In genomic region chr11:12706531-12707499, GRCh38 we compare ENCODE assay signal across 11 cellular contexts. TPM values are rescaled to one million over a fixed set of nuclear protein-coding genes. Genes with fewer than 3 reads are reported as not detected.
DNase-seq lines count a peak whose midpoint lies in the region; ATAC-seq, FAIRE-seq and TF ChIP-seq lines count a peak whose summit lies in the region.
"Had no signal": no experiment of that assay in that cellular context is flagged by ENCODE, and none has a peak within 500 bp of the region (broad histone marks: within the 10 kb centered on the region; RNA-seq: fewer than 3 reads in every experiment).

No MANE protein-coding gene starts in this region.

- H3K9me3 Mint-ChIP-seq in activated T-helper 1 cell treated with anti-CD3 and anti-CD28 coated beads, Interleukin-12 subunit alpha, Interleukin-12 subunit beta, Interleukin-2, Interleukin-4 antibody, amounts not matched to agents 30 ng/mL and 10 ng/mL and 1 ng/mL, durations not matched to agents 14 hours and 24 hours and 36 hours = no peaks in the 10 kb centered on the region
- no peaks in the 10 kb centered on the region for H3K9me3 Mint-ChIP-seq in activated naive CD4-positive, alpha-beta T cell treated with anti-CD3 and anti-CD28 coated beads, Interleukin-2, amount 10 ng/mL, durations not matched to agents 7 days and 5 days

- CTCF ChIA-PET in A549 (lab: Yijun Ruan, JAX) = no interaction called here
- CTCF ChIA-PET in activated naive CD4-positive, alpha-beta T cell treated with anti-CD3 and anti-CD28 coated beads, Interleukin-2, amount 10 ng/mL, durations not matched to agents 7 days and 5 days (lab: Charles Lee) = no interaction called here

- 53% methylated on average over 9 of the region's 9 CpGs for WGBS in A549 (ENCODE audit: missing lambda C conversion rate)

- FAIRE-seq in A549 (lab: Jason Lieb, UNC) = no peak

- no peak overlapping the region for H3K4me3 Mint-ChIP-seq in activated T-helper 1 cell treated with anti-CD3 and anti-CD28 coated beads, Interleukin-12 subunit alpha, Interleukin-12 subunit beta, Interleukin-2, Interleukin-4 antibody, amounts not matched to agents 30 ng/mL and 10 ng/mL and 1 ng/mL, durations not matched to agents 14 hours and 24 hours and 36 hours
- no peak overlapping the region for H3K4me3 Mint-ChIP-seq in activated naive CD4-positive, alpha-beta T cell treated with anti-CD3 and anti-CD28 coated beads, Interleukin-2, amount 10 ng/mL, durations not matched to agents 7 days and 5 days
- H3K4me3 Mint-ChIP-seq: activated CD8-positive, alpha-beta T cell treated with anti-CD3 and anti-CD28 coated beads, Interleukin-2, amount 10 ng/mL, durations not matched to agents 7 days and 5 days had no signal

- ATAC-seq in A549 = no peak
- ATAC-seq: activated CD8-positive, alpha-beta T cell treated with anti-CD3 and anti-CD28 coated beads, Interleukin-2, amount 10 ng/mL, durations not matched to agents 7 days and 5 days had no signal

- no peak for TF ChIP-seq RAD21 in A549 (conservative IDR thresholded peaks at IDR 0.05 in 1 of 2, IDR thresholded peaks at IDR 0.05 in 1 of 2)

- no peaks in the 10 kb centered on the region for H3K36me3 Mint-ChIP-seq in activated T-helper 1 cell treated with anti-CD3 and anti-CD28 coated beads, Interleukin-12 subunit alpha, Interleukin-12 subunit beta, Interleukin-2, Interleukin-4 antibody, amounts not matched to agents 30 ng/mL and 10 ng/mL and 1 ng/mL, durations not matched to agents 14 hours and 24 hours and 36 hours (ENCODE audit: low read depth)
- no peaks in the 10 kb centered on the region for H3K36me3 Mint-ChIP-seq in activated naive CD4-positive, alpha-beta T cell treated with anti-CD3 and anti-CD28 coated beads, Interleukin-2, amount 10 ng/mL, durations not matched to agents 7 days and 5 days

- H3K4me3 ChIP-seq in A549 = no peak overlapping the region

- no peak for TF ChIP-seq POLR2A in A549 (IDR thresholded peaks at IDR 0.05; ENCODE audit: low read length)

- POLR2A ChIA-PET in A549 (lab: Yijun Ruan, JAX) = interaction anchor here (0.6 to 0.7 kb wide), 2 partner anchors 22 to 180 kb away, joined by 4 to 6 read pairs; no protein-coding TSS in a partner anchor

- H3K27ac ChIP-seq in A549 = peak overlapping the region in 1 of 2 experiments; percentile 39; a peak in 3 of 6 replicates

- H3K4me1 ChIP-seq in A549 = peaks cover 89% of the 10 kb centered on the region

- no peak overlapping the region for H3K27ac Mint-ChIP-seq in activated T-helper 1 cell treated with anti-CD3 and anti-CD28 coated beads, Interleukin-12 subunit alpha, Interleukin-12 subunit beta, Interleukin-2, Interleukin-4 antibody, amounts not matched to agents 30 ng/mL and 10 ng/mL and 1 ng/mL, durations not matched to agents 14 hours and 24 hours and 36 hours
- H3K27ac Mint-ChIP-seq in activated naive CD4-positive, alpha-beta T cell treated with anti-CD3 and anti-CD28 coated beads, Interleukin-2, amount 10 ng/mL, durations not matched to agents 7 days and 5 days = no peak overlapping the region
- H3K27ac Mint-ChIP-seq: activated CD8-positive, alpha-beta T cell treated with anti-CD3 and anti-CD28 coated beads, Interleukin-2, amount 10 ng/mL, durations not matched to agents 7 days and 5 days had no signal

- intact Hi-C loops in activated T-helper 1 cell treated with anti-CD3 and anti-CD28 coated beads, Interleukin-12 subunit alpha, Interleukin-12 subunit beta, Interleukin-2, Interleukin-4 antibody, amounts not matched to agents 30 ng/mL and 10 ng/mL and 1 ng/mL, durations not matched to agents 14 hours and 24 hours and 36 hours (cut with micrococcal nuclease) = no loop called here

- no peak for TF ChIP-seq CTCF in A549 (IDR thresholded peaks at IDR 0.05)

- peaks cover 49% of the 10 kb centered on the region for H3K27me3 Mint-ChIP-seq in activated T-helper 1 cell treated with anti-CD3 and anti-CD28 coated beads, Interleukin-12 subunit alpha, Interleukin-12 subunit beta, Interleukin-2, Interleukin-4 antibody, amounts not matched to agents 30 ng/mL and 10 ng/mL and 1 ng/mL, durations not matched to agents 14 hours and 24 hours and 36 hours (ENCODE audit: insufficient read depth)
- H3K27me3 Mint-ChIP-seq in activated naive CD4-positive, alpha-beta T cell treated with anti-CD3 and anti-CD28 coated beads, Interleukin-2, amount 10 ng/mL, durations not matched to agents 7 days and 5 days = peaks cover 72% of the 10 kb centered on the region

- DNase-seq in A549 (ENCODE audit: low read depth in 1 of 2, low spot score in 1 of 2) = no peak
- DNase-seq in LoVo (ENCODE audit: low spot score) = peak; percentile 69
- peak; percentile 29 for DNase-seq in SHP77 treated with DMSO at 0.1 percent for 48 hours (lab: John Stamatoyannopoulos, UW)
- peak; percentile 75 for DNase-seq in iris pigment epithelial cell (ENCODE audit: low read depth)
- DNase-seq in SKM-1 (lab: John Stamatoyannopoulos, UW; ENCODE audit: unreplicated experiment) = no peak
- DNase-seq in activated T-helper 1 cell treated with anti-CD3 and anti-CD28 coated beads, Interleukin-12 subunit alpha, Interleukin-12 subunit beta, Interleukin-2, Interleukin-4 antibody, amounts not matched to agents 30 ng/mL and 10 ng/mL and 1 ng/mL, durations not matched to agents 14 hours and 24 hours and 36 hours (ENCODE audit: low spot score) = no peak
- DNase-seq in activated naive CD4-positive, alpha-beta T cell treated with anti-CD3 and anti-CD28 coated beads, Interleukin-2, amount 10 ng/mL, durations not matched to agents 7 days and 5 days = no peak
- no peak for DNase-seq in CD1c-positive myeloid dendritic cell (ENCODE audit: extremely low spot score)
- DNase-seq: activated CD8-positive, alpha-beta T cell treated with anti-CD3 and anti-CD28 coated beads, Interleukin-2, amount 10 ng/mL, durations not matched to agents 7 days and 5 days; AML-193; posterior cingulate gyrus had no signal

- peak overlapping the region; percentile 43 for H3K4me2 ChIP-seq in A549

- H3K4me1 Mint-ChIP-seq in activated T-helper 1 cell treated with anti-CD3 and anti-CD28 coated beads, Interleukin-12 subunit alpha, Interleukin-12 subunit beta, Interleukin-2, Interleukin-4 antibody, amounts not matched to agents 30 ng/mL and 10 ng/mL and 1 ng/mL, durations not matched to agents 14 hours and 24 hours and 36 hours (ENCODE audit: low read depth) = no peaks in the 10 kb centered on the region
- H3K4me1 Mint-ChIP-seq in activated naive CD4-positive, alpha-beta T cell treated with anti-CD3 and anti-CD28 coated beads, Interleukin-2, amount 10 ng/mL, durations not matched to agents 7 days and 5 days = no peaks in the 10 kb centered on the region

- H3K9me3 ChIP-seq in A549 = no peaks in the 10 kb centered on the region

- TF ChIP-seq EP300 in A549 (IDR thresholded peaks at IDR 0.05) = no peak

TF ChIP-seq in A549, 52 proteins besides CTCF, POLR2A, EP300 and RAD21:
- TF ChIP-seq BHLHE40 (IDR thresholded peaks at IDR 0.05; ENCODE audit: low read depth, low read length) (no peak), TFCP2L1 (CRISPR knock-in tag; IDR thresholded peaks at IDR 0.05) (no peak), SREBF2 (IDR thresholded peaks at IDR 0.05) (no peak), ZNF302 (CRISPR knock-in tag; IDR thresholded peaks at IDR 0.05) (no peak), MAX (IDR thresholded peaks at IDR 0.05) (no peak), HOXB13 (CRISPR knock-in tag; IDR thresholded peaks at IDR 0.05; ENCODE audit: low read depth) (no peak), CHD4 (IDR thresholded peaks at IDR 0.05; ENCODE audit: borderline replicate concordance) (no peak), EHMT2 (IDR thresholded peaks at IDR 0.05; ENCODE audit: low read depth) (no peak), RFX5 (IDR thresholded peaks at IDR 0.05) (no peak)
- TF ChIP-seq, protein P1, sequence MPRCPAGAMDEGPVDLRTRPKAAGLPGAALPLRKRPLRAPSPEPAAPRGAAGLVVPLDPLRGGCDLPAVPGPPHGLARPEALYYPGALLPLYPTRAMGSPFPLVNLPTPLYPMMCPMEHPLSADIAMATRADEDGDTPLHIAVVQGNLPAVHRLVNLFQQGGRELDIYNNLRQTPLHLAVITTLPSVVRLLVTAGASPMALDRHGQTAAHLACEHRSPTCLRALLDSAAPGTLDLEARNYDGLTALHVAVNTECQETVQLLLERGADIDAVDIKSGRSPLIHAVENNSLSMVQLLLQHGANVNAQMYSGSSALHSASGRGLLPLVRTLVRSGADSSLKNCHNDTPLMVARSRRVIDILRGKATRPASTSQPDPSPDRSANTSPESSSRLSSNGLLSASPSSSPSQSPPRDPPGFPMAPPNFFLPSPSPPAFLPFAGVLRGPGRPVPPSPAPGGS (IDR thresholded peaks at IDR 0.05) = no peak

RNA-seq across cellular contexts. Expression of gene TEAD1, which starts 32.6 kb away (rescaled TPM):
- polyA plus RNA-seq in A549 (2011; rRNA removed) (110 and 112 TPM in 2 replicates), A549 (2017; fragmentation: RNase III; extraction: RNeasy Plus Mini Kit Qiagen cat#74134 plus additional on column Dnase treatment) (110 to 116 TPM (median 111 TPM) in 3 replicates)
- 29.0 and 41.5 TPM in 2 replicates for polyA plus RNA-seq in A549 (2012; cell fraction: cytosol; rRNA removed)
- 45.0 and 63.7 TPM in 2 replicates for polyA plus RNA-seq in A549 (2012; cell fraction: nucleus; rRNA removed)
- polyA minus RNA-seq in A549 (2011; rRNA and poly(A)+ RNA removed) = 144 and 157 TPM in 2 replicates
- 0.41 and 1.2 TPM in 2 replicates for total RNA-seq in activated T-helper 1 cell treated with anti-CD3 and anti-CD28 coated beads, Interleukin-12 subunit alpha, Interleukin-12 subunit beta, Interleukin-2, Interleukin-4 antibody, amounts not matched to agents 30 ng/mL and 10 ng/mL and 1 ng/mL, durations not matched to agents 14 hours and 24 hours and 36 hours

Comparison
In these comparisons a context has a peak if more than half of its experiments do, and no peak if none do; other contexts are left out.
1. DNase-seq: peak in LoVo (single experiment), SHP77 treated with DMSO at 0.1 percent for 48 hours (single experiment) and iris pigment epithelial cell (single experiment); none in A549 (0 of 2), SKM-1 (single experiment), activated T-helper 1 cell treated with anti-CD3 and anti-CD28 coated beads, Interleukin-12 subunit alpha, Interleukin-12 subunit beta, Interleukin-2, Interleukin-4 antibody, amounts not matched to agents 30 ng/mL and 10 ng/mL and 1 ng/mL, durations not matched to agents 14 hours and 24 hours and 36 hours (single experiment), activated naive CD4-positive, alpha-beta T cell treated with anti-CD3 and anti-CD28 coated beads, Interleukin-2, amount 10 ng/mL, durations not matched to agents 7 days and 5 days (single experiment) and CD1c-positive myeloid dendritic cell (single experiment).